In genomic region chr3:97738761-97739160, GRCh38 we compare ENCODE assay signal across 28 cellular contexts.
"Had no signal": no experiment of that assay in that cellular context is flagged by ENCODE, and none has a peak within 500 bp of the region (broad histone marks: within the 10 kb centered on the region; RNA-seq: fewer than 3 reads in every experiment).

No MANE protein-coding gene starts in this region.

- H3K36me3 ChIP-seq: stomach, suprapubic skin, thoracic aorta, thyroid gland, tibial artery, tibial nerve, transverse colon, upper lobe of left lung, upper lobe of right lung, uterus, vagina had no signal

- H3K4me1 ChIP-seq: stomach, suprapubic skin, testis, thyroid gland, tibial artery, tibial nerve, transverse colon, upper lobe of right lung, uterus, vagina had no signal

- DNase-seq: stimulated activated CD4-positive, alpha-beta T cell treated with anti-CD3 and anti-CD28 coated beads, Interleukin-2, amount 100 ng/mL, for 48 hours; stimulated activated CD4-positive, alpha-beta T cell treated with anti-CD3 and anti-CD28 coated beads, Interleukin-4, amount 100 ng/mL, for 1 hour; stimulated activated CD4-positive, alpha-beta T cell treated with anti-CD3 and anti-CD28 coated beads, Interleukin-4, amount 100 ng/mL, for 24 hours; stimulated activated CD4-positive, alpha-beta T cell treated with anti-CD3 and anti-CD28 coated beads, Interleukin-4, amount 100 ng/mL, for 4 hours; stimulated activated CD8-positive, alpha-beta memory T cell treated with anti-CD3 and anti-CD28 coated beads, Interleukin-4, amount 100 ng/mL, for 48 hours; stimulated activated naive B cell treated with anti-CD40 and anti-IgM and Interleukin-4, amounts not matched to agents 10 μg/mL and 1 μg/mL and 100 μg/mL, for 72 hours; stimulated activated naive CD4-positive, alpha-beta T cell; stimulated activated naive CD4-positive, alpha-beta T cell treated with Interleukin-2 at 50 U/mL for 16 hours; stimulated activated naive CD8-positive, alpha-beta T cell treated with anti-CD3 and anti-CD28 coated beads, Interleukin-15, amount 100 ng/mL, for 72 hours; stimulated activated naive CD8-positive, alpha-beta T cell treated with anti-CD3 and anti-CD28 coated beads, Interleukin-15, Interleukin-2, amounts not matched to agents 100 U/mL and 50 U/mL, for 24 hours; stomach; substantia nigra; testis; thyroid gland; tibial artery; transverse colon; trophoblast cell; upper lobe of left lung; upper lobe of right lung; uterus had no signal

- H3K27me3 Mint-ChIP-seq: stimulated activated memory B cell treated with anti-CD40 and anti-IgM and Interleukin-4, amounts not matched to agents 10 μg/mL and 1 μg/mL and 100 μg/mL, for 72 hours had no signal

- H3K27me3 ChIP-seq: stomach, suprapubic skin, testis, thyroid gland, tibial artery, tibial nerve, transverse colon, upper lobe of left lung, upper lobe of right lung, uterus, vagina had no signal

- H3K36me3 Mint-ChIP-seq: stimulated activated effector memory CD8-positive, alpha-beta T cell treated with anti-CD3 and anti-CD28 coated beads, Interleukin-12 subunit alpha, Interleukin-12 subunit beta, amount 100 ng/mL, for 72 hours; stimulated activated memory B cell treated with anti-CD40 and anti-IgM and Interleukin-4, amounts not matched to agents 10 μg/mL and 1 μg/mL and 100 μg/mL, for 72 hours; stimulated activated naive B cell treated with anti-CD40 and anti-IgM and Interleukin-4, amounts not matched to agents 10 μg/mL and 1 μg/mL and 100 μg/mL, for 72 hours; type B pancreatic cell had no signal

- ATAC-seq: stimulated activated effector memory CD8-positive, alpha-beta T cell treated with anti-CD3 and anti-CD28 coated beads, Interleukin-12 subunit alpha, Interleukin-12 subunit beta, amount 100 ng/mL, for 72 hours; stimulated activated memory B cell treated with anti-CD40 and anti-IgM and Interleukin-4, amounts not matched to agents 10 μg/mL and 1 μg/mL and 100 μg/mL, for 72 hours; stimulated activated naive B cell treated with anti-CD40 and anti-IgM and Interleukin-4, amounts not matched to agents 10 μg/mL and 1 μg/mL and 100 μg/mL, for 72 hours; stimulated activated naive CD8-positive, alpha-beta T cell treated with anti-CD3 and anti-CD28 coated beads, Interleukin-15, amount 100 ng/mL, for 72 hours; stimulated activated naive CD8-positive, alpha-beta T cell treated with anti-CD3 and anti-CD28 coated beads, Interleukin-15, Interleukin-2, amounts not matched to agents 100 U/mL and 50 U/mL, for 24 hours; upper lobe of right lung had no signal

- H3K4me1 Mint-ChIP-seq: stimulated activated effector memory CD8-positive, alpha-beta T cell treated with anti-CD3 and anti-CD28 coated beads, Interleukin-12 subunit alpha, Interleukin-12 subunit beta, amount 100 ng/mL, for 72 hours; stimulated activated memory B cell treated with anti-CD40 and anti-IgM and Interleukin-4, amounts not matched to agents 10 μg/mL and 1 μg/mL and 100 μg/mL, for 72 hours; stimulated activated naive B cell treated with anti-CD40 and anti-IgM and Interleukin-4, amounts not matched to agents 10 μg/mL and 1 μg/mL and 100 μg/mL, for 72 hours; stimulated activated naive CD8-positive, alpha-beta T cell treated with anti-CD3 and anti-CD28 coated beads, Interleukin-15, amount 100 ng/mL, for 72 hours had no signal

- H3K4me3 Mint-ChIP-seq: stimulated activated effector memory CD8-positive, alpha-beta T cell treated with anti-CD3 and anti-CD28 coated beads, Interleukin-12 subunit alpha, Interleukin-12 subunit beta, amount 100 ng/mL, for 72 hours; stimulated activated memory B cell treated with anti-CD40 and anti-IgM and Interleukin-4, amounts not matched to agents 10 μg/mL and 1 μg/mL and 100 μg/mL, for 72 hours; stimulated activated naive B cell treated with anti-CD40 and anti-IgM and Interleukin-4, amounts not matched to agents 10 μg/mL and 1 μg/mL and 100 μg/mL, for 72 hours; stimulated activated naive CD8-positive, alpha-beta T cell treated with anti-CD3 and anti-CD28 coated beads, Interleukin-15, amount 100 ng/mL, for 72 hours; stimulated activated naive CD8-positive, alpha-beta T cell treated with anti-CD3 and anti-CD28 coated beads, Interleukin-15, Interleukin-2, amounts not matched to agents 100 ng/mL and 50 ng/mL, for 24 hours; type B pancreatic cell had no signal

- H3K4me3 ChIP-seq: stomach, suprapubic skin, testis, thoracic aorta, thyroid gland, tibial artery, tibial nerve, transverse colon, upper lobe of left lung, upper lobe of right lung, uterus, vagina had no signal

- H3K27ac ChIP-seq: stomach, suprapubic skin, testis, thoracic aorta, thyroid gland, tibial artery, tibial nerve, transverse colon, upper lobe of left lung, upper lobe of right lung, uterus, vagina had no signal

- H3K27ac Mint-ChIP-seq: stimulated activated effector memory CD8-positive, alpha-beta T cell treated with anti-CD3 and anti-CD28 coated beads, Interleukin-12 subunit alpha, Interleukin-12 subunit beta, amount 100 ng/mL, for 72 hours; stimulated activated memory B cell treated with anti-CD40 and anti-IgM and Interleukin-4, amounts not matched to agents 10 μg/mL and 1 μg/mL and 100 μg/mL, for 72 hours; stimulated activated naive B cell treated with anti-CD40 and anti-IgM and Interleukin-4, amounts not matched to agents 10 μg/mL and 1 μg/mL and 100 μg/mL, for 72 hours; stimulated activated naive CD8-positive, alpha-beta T cell treated with anti-CD3 and anti-CD28 coated beads, Interleukin-15, amount 100 ng/mL, for 72 hours; stimulated activated naive CD8-positive, alpha-beta T cell treated with anti-CD3 and anti-CD28 coated beads, Interleukin-15, Interleukin-2, amounts not matched to agents 100 ng/mL and 50 ng/mL, for 24 hours; type B pancreatic cell had no signal

- H3K9me3 Mint-ChIP-seq: stimulated activated effector memory CD8-positive, alpha-beta T cell treated with anti-CD3 and anti-CD28 coated beads, Interleukin-12 subunit alpha, Interleukin-12 subunit beta, amount 100 ng/mL, for 72 hours; stimulated activated memory B cell treated with anti-CD40 and anti-IgM and Interleukin-4, amounts not matched to agents 10 μg/mL and 1 μg/mL and 100 μg/mL, for 72 hours; stimulated activated naive B cell treated with anti-CD40 and anti-IgM and Interleukin-4, amounts not matched to agents 10 μg/mL and 1 μg/mL and 100 μg/mL, for 72 hours; stimulated activated naive CD8-positive, alpha-beta T cell treated with anti-CD3 and anti-CD28 coated beads, Interleukin-15, amount 100 ng/mL, for 72 hours; stimulated activated naive CD8-positive, alpha-beta T cell treated with anti-CD3 and anti-CD28 coated beads, Interleukin-15, Interleukin-2, amounts not matched to agents 100 ng/mL and 50 ng/mL, for 24 hours; type B pancreatic cell had no signal
